In genomic region chr22:40764743-40765441, GRCh38 we compare ENCODE assay signal across 13 cellular contexts. TPM values are rescaled to one million over a fixed set of nuclear protein-coding genes. Genes with fewer than 3 reads are reported as not detected.
A peak's percentile ranks its signal among the peaks of the same experiment; 100 is the strongest.
DNase-seq lines count a peak whose midpoint lies in the region; ATAC-seq and TF ChIP-seq lines count a peak whose summit lies in the region.
"Had no signal": no experiment of that assay in that cellular context is flagged by ENCODE, and none has a peak within 500 bp of the region (broad histone marks: within the 10 kb centered on the region; RNA-seq: fewer than 3 reads in every experiment).

No MANE protein-coding gene starts in this region.

- no peak overlapping the region for H3K27ac ChIP-seq in RWPE1
- H3K27ac ChIP-seq: C4-2B, testis had no signal

- DNase-seq in AG10803 (ENCODE audit: low read depth) (peak; percentile 6), GM10266 (ENCODE audit: extremely low spot score) (peak; percentile 60), T-cell (peak in 27 of 34 experiments; percentile 3 to 47 (median 20)), NCI-H345 (lab: John Stamatoyannopoulos, UW) (no peak), MCF 10A (ENCODE audit: unreplicated experiment) (no peak), RWPE1 (ENCODE audit: low spot score) (no peak), endothelial cell (ENCODE audit: low spot score) (no peak)
- DNase-seq: dermis blood vessel endothelial cell, NCI-H1694 treated with DMSO at 0.1 percent for 48 hours, ovary, testis had no signal

- no TSS peak for BruUV-seq in MCF 10A (replicated peaks; lab: Mats Ljungman, UMichigan)

- no peaks in the 10 kb centered on the region for H3K9me3 Mint-ChIP-seq in T-cell
- no peaks in the 10 kb centered on the region for H3K9me3 Mint-ChIP-seq in MCF 10A (ENCODE audit: unreplicated experiment)
- H3K9me3 Mint-ChIP-seq in endothelial cell (ENCODE audit: unreplicated experiment), result no peaks in the 10 kb centered on the region

- H3K4me3 ChIP-seq in AG10803 (ENCODE audit: low read length), result no peak overlapping the region
- H3K4me3 ChIP-seq: ovary, testis had no signal

- H3K4me1 Mint-ChIP-seq in T-cell (peaks cover 20 to 32% (median 21%) of the 10 kb centered on the region in 3 donors), MCF 10A (ENCODE audit: insufficient read depth, unreplicated experiment) (no peaks in the 10 kb centered on the region), endothelial cell (ENCODE audit: unreplicated experiment) (no peaks in the 10 kb centered on the region)

- peak; percentile 81 to 98 (median 93) for ATAC-seq in T-cell (replicated peaks in 1 of 4)
- peak; percentile 25 for ATAC-seq in esophagus mucosa

- CTCF ChIA-PET in T-cell (lab: Charles Lee), result interaction anchor here in 1 of 2 donors (0.7 to 1.0 kb wide), 2 partner anchors 11 to 36 kb away, joined by 3 read pairs; no protein-coding TSS in a partner anchor
- CTCF ChIA-PET in MCF 10A (lab: Yijun Ruan, JAX), result no interaction called here
- CTCF ChIA-PET in RWPE1 (lab: Yijun Ruan, JAX), result no interaction called here

- TF ChIP-seq CTCF in AG10803 (conservative IDR thresholded peaks at IDR 0.05; ENCODE audit: low read length) (no peak), GM10266 (IDR thresholded peaks at IDR 0.05; ENCODE audit: control insufficient read depth, insufficient read depth, low read depth, missing control alignments) (no peak), MCF 10A (IDR thresholded peaks at IDR 0.05; ENCODE audit: unreplicated experiment) (no peak), RWPE1 (conservative IDR thresholded peaks at IDR 0.05; ENCODE audit: low read depth) (no peak), endothelial cell (IDR thresholded peaks at IDR 0.05; ENCODE audit: unreplicated experiment) (no peak)

- H3K36me3 Mint-ChIP-seq in T-cell (peaks cover 7% of the 10 kb centered on the region), MCF 10A (ENCODE audit: insufficient read depth, unreplicated experiment) (peaks cover 5% of the 10 kb centered on the region), endothelial cell (ENCODE audit: low read depth, unreplicated experiment) (no peaks in the 10 kb centered on the region)

- H3K27me3 Mint-ChIP-seq in T-cell (no peaks in the 10 kb centered on the region), MCF 10A (ENCODE audit: insufficient read depth, unreplicated experiment) (no peaks in the 10 kb centered on the region), endothelial cell (ENCODE audit: unreplicated experiment) (no peaks in the 10 kb centered on the region)

- POLR2A ChIA-PET in T-cell (lab: Charles Lee) (interaction anchor here in 1 of 2 donors (0.6 kb wide), 1 partner anchor 556 kb away, joined by 3 read pairs; no protein-coding TSS in a partner anchor), MCF 10A (lab: Yijun Ruan, JAX) (interaction anchor here (0.6 kb wide), 1 partner anchor 16 kb away, joined by 3 read pairs; no protein-coding TSS in a partner anchor), RWPE1 (lab: Yijun Ruan, JAX; ENCODE audit: low non-redundant PET) (no interaction called here)

- peak overlapping the region; percentile 97 to 99 for H3K27ac Mint-ChIP-seq in T-cell
- H3K27ac Mint-ChIP-seq in MCF 10A (ENCODE audit: low read depth, unreplicated experiment), result no peak overlapping the region
- no peak overlapping the region for H3K27ac Mint-ChIP-seq in endothelial cell (ENCODE audit: unreplicated experiment)

- intact Hi-C loops in MCF 10A (cut with micrococcal nuclease), result no loop called here

- H3K4me3 Mint-ChIP-seq in T-cell (peak overlapping the region; percentile 14 to 59 (median 29)), MCF 10A (ENCODE audit: unreplicated experiment) (no peak overlapping the region), endothelial cell (ENCODE audit: unreplicated experiment) (no peak overlapping the region)

RNA-seq across cellular contexts. Expression of gene SLC25A17, which starts 54.3 kb away (rescaled TPM):
- total RNA-seq in T-cell (10 to 100 TPM in 4 of 5 donors, 1 to 10 TPM in 1; 8.9 to 14.2 (median 12.7) TPM), esophagus mucosa (16.1 TPM), MCF 10A (2022) (21.1 and 22.3 TPM in 2 replicates), endothelial cell (ENCODE audit: unreplicated experiment) (18.1 TPM)

Comparison
In these comparisons a context has a peak if more than half of its experiments do, and no peak if none do; other contexts are left out.
1. DNase-seq: peak in AG10803 (single experiment), GM10266 (single experiment) and T-cell (27 of 34); none in NCI-H345 (single experiment), MCF 10A (single experiment), RWPE1 (single experiment) and endothelial cell (single experiment).
2. H3K27ac Mint-ChIP-seq: peak in T-cell (2 of 2); none in MCF 10A (single experiment) and endothelial cell (single experiment).
3. H3K4me3 Mint-ChIP-seq: peak in T-cell (3 of 3); none in MCF 10A (single experiment) and endothelial cell (single experiment).